In genomic region chr4:127370495-127371069, GRCh38 we compare ENCODE assay signal across 16 cellular contexts.
DNase-seq lines count a peak whose midpoint lies in the region; ATAC-seq, FAIRE-seq and TF ChIP-seq lines count a peak whose summit lies in the region.
"Had no signal": no experiment of that assay in that cellular context is flagged by ENCODE, and none has a peak within 500 bp of the region (broad histone marks: within the 10 kb centered on the region; RNA-seq: fewer than 3 reads in every experiment).

No MANE protein-coding gene starts in this region.

- H3K36me3 ChIP-seq in mammary epithelial cell (ENCODE audit: insufficient read depth, low read length) (no peaks in the 10 kb centered on the region), astrocyte (ENCODE audit: insufficient read depth, low read length) (no peaks in the 10 kb centered on the region), lung (ENCODE audit: control insufficient read depth in 2 of 2, insufficient read depth in 2 of 2, low read length in 2 of 2) (no peaks in the 10 kb centered on the region)

- H3K9me3 Mint-ChIP-seq in MCF 10A (ENCODE audit: unreplicated experiment) (no peaks in the 10 kb centered on the region), astrocyte (ENCODE audit: unreplicated experiment) (no peaks in the 10 kb centered on the region), type B pancreatic cell (no peaks in the 10 kb centered on the region)

- H3K4me1 Mint-ChIP-seq in MCF 10A (ENCODE audit: insufficient read depth, unreplicated experiment) (peaks cover 9% of the 10 kb centered on the region), astrocyte (ENCODE audit: low read depth, unreplicated experiment) (no peaks in the 10 kb centered on the region), type B pancreatic cell (ENCODE audit: unreplicated experiment) (no peaks in the 10 kb centered on the region)

- 55% methylated on average over 6 of the region's 6 CpGs for WGBS in mammary epithelial cell (ENCODE audit: low coverage, missing lambda C conversion rate)
- WGBS in lung, 2 donors, result 42 to 55% methylated on average over 6 of the region's 6 CpGs

- no peaks in the 10 kb centered on the region for H4K20me1 ChIP-seq in mammary epithelial cell (ENCODE audit: insufficient read depth, low read length)
- no peaks in the 10 kb centered on the region for H4K20me1 ChIP-seq in astrocyte (ENCODE audit: insufficient read depth, low read length)

- TF ChIP-seq CTCF in MCF 10A (IDR thresholded peaks at IDR 0.05; ENCODE audit: unreplicated experiment), result no peak
- TF ChIP-seq CTCF in mammary epithelial cell (conservative IDR thresholded peaks at IDR 0.05 in 1 of 2, IDR thresholded peaks at IDR 0.05 in 1 of 2; ENCODE audit: extremely low read depth in 1 of 2, insufficient read depth in 1 of 2, low read depth in 1 of 2, low read length in 2 of 2), result no peak
- TF ChIP-seq CTCF in astrocyte (IDR thresholded peaks at IDR 0.05; ENCODE audit: insufficient read depth, low read depth, low read length), result no peak
- TF ChIP-seq CTCF in lung (IDR thresholded peaks at IDR 0.05; ENCODE audit: control extremely low read depth, extremely low read depth), result no peak
- no peak for TF ChIP-seq CTCF in type B pancreatic cell (conservative IDR thresholded peaks at IDR 0.05)

- no peaks in the 10 kb centered on the region for H3K4me1 ChIP-seq in mammary epithelial cell (ENCODE audit: insufficient read depth, low read length)
- no peaks in the 10 kb centered on the region for H3K4me1 ChIP-seq in astrocyte (ENCODE audit: insufficient read depth, low read length)
- H3K4me1 ChIP-seq in lung (ENCODE audit: control insufficient read depth in 2 of 2, insufficient read depth in 2 of 2, low read length in 2 of 2), result no peaks in the 10 kb centered on the region
- H3K4me1 ChIP-seq: A549 had no signal

- H3K27ac ChIP-seq in mammary epithelial cell (ENCODE audit: insufficient read depth, low read depth, low read length) (no peak overlapping the region), astrocyte (ENCODE audit: low read depth, low read length) (no peak overlapping the region), lung (ENCODE audit: low read depth in 1 of 2, low read length in 1 of 2) (no peak overlapping the region)
- H3K27ac ChIP-seq: A549 had no signal

- no peak for FAIRE-seq in astrocyte (lab: Jason Lieb, UNC)
- FAIRE-seq: A549 had no signal

- no peaks in the 10 kb centered on the region for H3K36me3 Mint-ChIP-seq in MCF 10A (ENCODE audit: insufficient read depth, unreplicated experiment)
- no peaks in the 10 kb centered on the region for H3K36me3 Mint-ChIP-seq in astrocyte (ENCODE audit: low read depth, unreplicated experiment)
- H3K36me3 Mint-ChIP-seq in type B pancreatic cell, result no peaks in the 10 kb centered on the region

- H2AFZ ChIP-seq in mammary epithelial cell (ENCODE audit: low read depth, low read length) (no peak overlapping the region), astrocyte (ENCODE audit: low read depth, low read length) (no peak overlapping the region)

- dilution Hi-C loops in mammary epithelial cell (cut with HindIII; ENCODE audit: low sequenced_read_pairs), result no loop called here

- in situ Hi-C loops in mammary epithelial cell (cut with MboI; ENCODE audit: low sequenced_read_pairs in 2 of 2), result no loop called here

- DNase-seq in MCF 10A (ENCODE audit: unreplicated experiment), result peak; percentile 73
- DNase-seq in mammary epithelial cell, result no peak
- peak; percentile 4 for DNase-seq in astrocyte (ENCODE audit: low read depth)
- DNase-seq in lung (ENCODE audit: low spot score), result peak; percentile 53
- DNase-seq in hippocampal formation (lab: John Stamatoyannopoulos, UW), result no peak
- DNase-seq in type B pancreatic cell (ENCODE audit: extremely low spot score, unreplicated experiment), result no peak
- no peak for DNase-seq in T-helper 9 cell
- DNase-seq: activated CD8-positive, alpha-beta T cell treated with anti-CD3 and anti-CD28 coated beads for 36 hours; activated naive CD4-positive, alpha-beta T cell treated with Interleukin-2 at 50 U/mL for 16 hours; central memory CD4-positive, alpha-beta T cell; head of caudate nucleus; NCI-H1436 treated with DMSO at 0.1 percent for 48 hours; NCI-H526; T1000 had no signal

- H3K4me2 ChIP-seq in mammary epithelial cell (ENCODE audit: insufficient read depth, low read depth, low read length) (no peak overlapping the region), astrocyte (ENCODE audit: low read length) (no peak overlapping the region)
- H3K4me2 ChIP-seq: A549 had no signal

- H3K4me3 Mint-ChIP-seq in MCF 10A (ENCODE audit: unreplicated experiment) (no peak overlapping the region), astrocyte (ENCODE audit: unreplicated experiment) (no peak overlapping the region), type B pancreatic cell (no peak overlapping the region)
- H3K4me3 Mint-ChIP-seq: activated CD8-positive, alpha-beta T cell treated with anti-CD3 and anti-CD28 coated beads for 36 hours had no signal

- H3K9ac ChIP-seq in mammary epithelial cell (ENCODE audit: insufficient read depth, low read length), result no peak overlapping the region
- no peak overlapping the region for H3K9ac ChIP-seq in astrocyte (ENCODE audit: low read length)

- POLR2A ChIA-PET in MCF 10A (lab: Yijun Ruan, JAX), result no interaction called here

- no peak overlapping the region for H3K27ac Mint-ChIP-seq in MCF 10A (ENCODE audit: low read depth, unreplicated experiment)
- no peak overlapping the region for H3K27ac Mint-ChIP-seq in astrocyte (ENCODE audit: unreplicated experiment)
- H3K27ac Mint-ChIP-seq in type B pancreatic cell, result no peak overlapping the region
- H3K27ac Mint-ChIP-seq: activated CD8-positive, alpha-beta T cell treated with anti-CD3 and anti-CD28 coated beads for 36 hours had no signal

- ATAC-seq in lung (ENCODE audit: insufficient read depth, low FRiP score) (peak; percentile 58), GM18519 (IDR thresholded peaks at IDR 0.05; ENCODE audit: low FRiP score, unreplicated experiment) (no peak)
- ATAC-seq: A549; activated CD8-positive, alpha-beta T cell treated with anti-CD3 and anti-CD28 coated beads for 36 hours had no signal

- BruUV-seq in MCF 10A (replicated peaks; lab: Mats Ljungman, UMichigan) (no TSS peak), mammary epithelial cell (replicated peaks; lab: Mats Ljungman, UMichigan) (no TSS peak)

- H3K27me3 Mint-ChIP-seq in MCF 10A (ENCODE audit: insufficient read depth, unreplicated experiment), result no peaks in the 10 kb centered on the region
- no peaks in the 10 kb centered on the region for H3K27me3 Mint-ChIP-seq in astrocyte (ENCODE audit: low read depth, unreplicated experiment)
- H3K27me3 Mint-ChIP-seq in type B pancreatic cell, result no peaks in the 10 kb centered on the region
- H3K27me3 Mint-ChIP-seq: activated CD8-positive, alpha-beta T cell treated with anti-CD3 and anti-CD28 coated beads for 36 hours had no signal

- no peaks in the 10 kb centered on the region for H3K9me3 ChIP-seq in mammary epithelial cell (replicated peaks; ENCODE audit: insufficient read depth, low read length)
- H3K9me3 ChIP-seq in astrocyte (ENCODE audit: insufficient read depth, low read depth, low read length), result no peaks in the 10 kb centered on the region
- H3K9me3 ChIP-seq in lung (ENCODE audit: control insufficient read depth in 2 of 2, insufficient read depth in 1 of 2, low read length in 1 of 2), result no peaks in the 10 kb centered on the region
- H3K9me3 ChIP-seq: A549 had no signal

- H3K27me3 ChIP-seq in mammary epithelial cell (ENCODE audit: insufficient read depth, low read length) (peaks cover 4% of the 10 kb centered on the region), astrocyte (ENCODE audit: insufficient read depth, low read length) (no peaks in the 10 kb centered on the region), lung (ENCODE audit: control insufficient read depth, insufficient read depth) (no peaks in the 10 kb centered on the region)

- no peak overlapping the region for H3K4me3 ChIP-seq in mammary epithelial cell (replicated peaks in 1 of 3; ENCODE audit: insufficient read depth in 1 of 3, low read depth in 2 of 3, low read length in 3 of 3)
- H3K4me3 ChIP-seq in astrocyte (ENCODE audit: insufficient read depth, low read depth, low read length), result no peak overlapping the region
- no peak overlapping the region for H3K4me3 ChIP-seq in lung
- H3K4me3 ChIP-seq: A549 had no signal

- CTCF ChIA-PET in MCF 10A (lab: Yijun Ruan, JAX), result no interaction called here
- CTCF ChIA-PET in mammary epithelial cell (lab: Charles Lee; ENCODE audit: low non-redundant PET), result no interaction called here

- H3K79me2 ChIP-seq in mammary epithelial cell (ENCODE audit: insufficient read depth, low read length), result no peaks in the 10 kb centered on the region
- no peaks in the 10 kb centered on the region for H3K79me2 ChIP-seq in astrocyte (ENCODE audit: insufficient read depth, low read length)

- intact Hi-C loops in MCF 10A (cut with micrococcal nuclease), result no loop called here
- intact Hi-C loops in mammary epithelial cell (cut with micrococcal nuclease), result no loop called here

Comparison
In these comparisons a context has a peak if more than half of its experiments do, and no peak if none do; other contexts are left out.
1. DNase-seq: peak in MCF 10A (single experiment), astrocyte (single experiment) and lung (single experiment); none in mammary epithelial cell (single experiment), hippocampal formation (0 of 2), type B pancreatic cell (single experiment) and T-helper 9 cell (single experiment).